Comparison of ENCODE assay signal across 16 cellular contexts in the genomic region with DNA sequence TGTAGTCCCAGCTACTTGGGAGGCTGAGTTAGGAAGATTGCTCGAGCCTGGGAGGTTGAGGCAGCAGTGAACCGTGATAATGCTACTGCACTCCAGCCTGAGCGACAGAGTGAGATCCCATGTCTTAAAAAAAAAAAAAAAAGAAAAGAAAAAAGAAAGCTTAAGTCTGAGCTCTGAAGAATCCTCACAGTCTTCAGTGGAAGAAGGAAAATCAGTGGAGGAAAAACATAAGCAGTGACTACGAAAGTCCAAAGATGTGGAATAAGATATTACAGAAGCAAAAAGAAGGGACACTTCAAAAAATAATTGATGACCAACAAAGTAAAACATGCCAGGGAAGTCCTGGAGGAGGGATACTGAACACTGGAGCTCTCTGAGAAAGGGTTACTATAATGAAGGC. TPM values are rescaled to one million over a fixed set of nuclear protein-coding genes. Genes with fewer than 3 reads are reported as not detected.
DNase-seq lines count a peak whose midpoint lies in the region; ATAC-seq, FAIRE-seq and TF ChIP-seq lines count a peak whose summit lies in the region.
"Had no signal": no experiment of that assay in that cellular context is flagged by ENCODE, and none has a peak within 500 bp of the region (broad histone marks: within the 10 kb centered on the region; RNA-seq: fewer than 3 reads in every experiment).

No MANE protein-coding gene starts in this region.

- in situ Hi-C loops in K562 (cut with MboI), result no loop called here

- H3K36me3 ChIP-seq in Karpas-422 (ENCODE audit: insufficient read depth, low read length) (peaks cover 8% of the 10 kb centered on the region; the same call in 1 of the 2 replicates), K562 (ENCODE audit: control insufficient read depth, insufficient read depth, low read length) (peaks cover 9% of the 10 kb centered on the region; the same call in 2 of the 3 replicates), parathyroid adenoma (ENCODE audit: control insufficient read depth, insufficient read depth, low read length) (no peaks in the 10 kb centered on the region)

- H3K4me3 ChIP-seq in Karpas-422 (ENCODE audit: low read length), result no peak overlapping the region
- no peak overlapping the region for H3K4me3 ChIP-seq in K562
- no peak overlapping the region for H3K4me3 ChIP-seq in parathyroid adenoma (ENCODE audit: low read depth, low read length)
- H3K4me3 ChIP-seq: BLaER1, GM12878, HAP-1 had no signal

- no peak overlapping the region for H3K4me2 ChIP-seq in Karpas-422 (ENCODE audit: low read depth, low read length, poor library complexity, severe bottlenecking)
- no peak overlapping the region; the same call in 1 of the 2 replicates for H3K4me2 ChIP-seq in K562 (ENCODE audit: insufficient read depth, low read length)
- H3K4me2 ChIP-seq in parathyroid adenoma (ENCODE audit: low read length), result no peak overlapping the region
- H3K4me2 ChIP-seq: BLaER1 had no signal

- H3K4me1 Mint-ChIP-seq in CD4-positive, alpha-beta T cell (ENCODE audit: low read depth), result peaks cover 37% of the 10 kb centered on the region

- H4K20me1 ChIP-seq in Karpas-422 (ENCODE audit: insufficient read depth, low read depth, low read length), result no peaks in the 10 kb centered on the region
- H4K20me1 ChIP-seq in K562 (replicated peaks; ENCODE audit: control insufficient read depth, insufficient read depth, low read length), result no peaks in the 10 kb centered on the region

- WGBS in K562 (ENCODE audit: insufficient coverage, low coverage, missing lambda C conversion rate), result 71% methylated on average over 4 of the region's 4 CpGs

- peak overlapping the region; percentile 3 for H3K4me3 Mint-ChIP-seq in CD4-positive, alpha-beta T cell

- peaks cover 29% of the 10 kb centered on the region for H3K4me1 ChIP-seq in Karpas-422 (ENCODE audit: low read length)
- peaks cover 26 to 47% of the 10 kb centered on the region in 2 experiments; a peak in 4 of 5 replicates for H3K4me1 ChIP-seq in K562 (replicated peaks in 1 of 2; ENCODE audit: control insufficient read depth in 2 of 2, insufficient read depth in 2 of 2, low read length in 2 of 2)
- peaks cover 17% of the 10 kb centered on the region for H3K4me1 ChIP-seq in parathyroid adenoma

- no peak overlapping the region for H3K27ac ChIP-seq in CD4-positive, alpha-beta T cell (ENCODE audit: low read depth, low read length)
- H3K27ac ChIP-seq in Karpas-422 (ENCODE audit: low read length) (no peak overlapping the region), K562 (ENCODE audit: extremely low read depth, low read depth, low read length) (no peak overlapping the region), parathyroid adenoma (no peak overlapping the region)
- H3K27ac ChIP-seq: BLaER1 had no signal

- H3K27ac Mint-ChIP-seq in CD4-positive, alpha-beta T cell, result no peak overlapping the region

- TF ChIP-seq RAD21 in K562 (CRISPR knock-in tag; conservative IDR thresholded peaks at IDR 0.05 in 1 of 2, IDR thresholded peaks at IDR 0.05 in 1 of 2), result no peak

- CTCF ChIA-PET in CD4-positive, alpha-beta T cell (lab: Charles Lee), result interaction anchor here (0.8 to 1.6 kb wide), 3 partner anchors 10 to 22 kb away, joined by 3 to 6 read pairs (median 3); no protein-coding TSS in a partner anchor
- CTCF ChIA-PET in K562 (lab: Yijun Ruan, JAX; ENCODE audit: low intra/inter-chr PET ratio), result no interaction called here

- FAIRE-seq in K562 (lab: Jason Lieb, UNC), result no peak
- FAIRE-seq: GM12878 had no signal

- no peaks in the 10 kb centered on the region for H3K9me3 ChIP-seq in CD4-positive, alpha-beta T cell (ENCODE audit: control insufficient read depth, low read length)
- H3K9me3 ChIP-seq in Karpas-422 (ENCODE audit: low read length), result no peaks in the 10 kb centered on the region
- no peaks in the 10 kb centered on the region for H3K9me3 ChIP-seq in K562 (replicated peaks; ENCODE audit: control insufficient read depth, insufficient read depth, low read depth, low read length)
- no peaks in the 10 kb centered on the region for H3K9me3 ChIP-seq in parathyroid adenoma (ENCODE audit: control insufficient read depth, low read length)
- H3K9me3 ChIP-seq: HAP-1 had no signal

- H3K27me3 Mint-ChIP-seq in CD4-positive, alpha-beta T cell, result peaks cover 67% of the 10 kb centered on the region

- DNase-seq in CD4-positive, alpha-beta T cell, result no peak
- no peak for DNase-seq in Karpas-422
- DNase-seq in K562 (ENCODE audit: extremely low read depth in 1 of 4, low spot score in 3 of 4), result no peak
- no peak for DNase-seq in stimulated activated naive CD8-positive, alpha-beta T cell treated with anti-CD3 and anti-CD28 coated beads, Interleukin-15, Interleukin-2, amounts not matched to agents 100 U/mL and 50 U/mL, for 24 hours
- no peak for DNase-seq in NCI-H2029 (lab: John Stamatoyannopoulos, UW)
- DNase-seq in dermis blood vessel endothelial cell, result no peak
- DNase-seq: 8988T, AML-193, DMS79, GOT3 had no signal

- H3K36me3 Mint-ChIP-seq in CD4-positive, alpha-beta T cell (ENCODE audit: low read depth), result peaks cover 25% of the 10 kb centered on the region

- POLR2A ChIA-PET in CD4-positive, alpha-beta T cell (lab: Charles Lee), result interaction anchor here (1.0 to 4.4 kb wide), 6 partner anchors 12 to 52 kb away, joined by 3 to 23 read pairs (median 4); a partner anchor contains a TSS
- POLR2A ChIA-PET in K562 (lab: Yijun Ruan, JAX), result interaction anchor here (0.6 to 3.3 kb wide), 7 partner anchors 9 to 92 kb away, joined by 3 to 17 read pairs (median 5); a partner anchor contains a TSS

- H3K9me1 ChIP-seq in K562 (ENCODE audit: control insufficient read depth, insufficient read depth, low read length), result no peaks in the 10 kb centered on the region

- no peaks in the 10 kb centered on the region for H3K9me2 ChIP-seq in Karpas-422 (replicated peaks; ENCODE audit: insufficient read depth, low read length)

- no peak for TF ChIP-seq POLR2A in K562 (conservative IDR thresholded peaks at IDR 0.05)

- no peak for ATAC-seq in CD4-positive, alpha-beta T cell (ENCODE audit: poor library complexity)
- no peak for ATAC-seq in K562
- ATAC-seq in stimulated activated naive CD8-positive, alpha-beta T cell treated with anti-CD3 and anti-CD28 coated beads, Interleukin-15, Interleukin-2, amounts not matched to agents 100 U/mL and 50 U/mL, for 24 hours, result no peak
- ATAC-seq: GM12878 had no signal

- peaks cover 29% of the 10 kb centered on the region for H3K27me3 ChIP-seq in CD4-positive, alpha-beta T cell (ENCODE audit: control insufficient read depth, insufficient read depth, low read length)
- H3K27me3 ChIP-seq in Karpas-422 (ENCODE audit: low read length) (no peaks in the 10 kb centered on the region), K562 (ENCODE audit: control insufficient read depth in 2 of 2, insufficient read depth in 2 of 2, low read length in 2 of 2) (no peaks in the 10 kb centered on the region), parathyroid adenoma (ENCODE audit: control insufficient read depth, insufficient read depth, low read length) (no peaks in the 10 kb centered on the region)

- H2AFZ ChIP-seq in Karpas-422 (ENCODE audit: low read length), result 0 out of 2 replicates have a peak overlapping the region, but pooled peaks have one; percentile 7
- peak overlapping the region; percentile 88 for H2AFZ ChIP-seq in K562 (ENCODE audit: low read depth, low read length)
- H2AFZ ChIP-seq in parathyroid adenoma, result peak overlapping the region; percentile 8

- no TSS peak for BruUV-seq in K562 (replicated peaks; lab: Mats Ljungman, UMichigan)

- intact Hi-C loops in CD4-positive, alpha-beta T cell (cut with DNase I, micrococcal nuclease), result no loop called here
- intact Hi-C loops in K562 (cut with micrococcal nuclease), result no loop called here

- TF ChIP-seq EP300 in K562 (IDR thresholded peaks at IDR 0.05; ENCODE audit: low read length), result no peak

- H3K9ac ChIP-seq in Karpas-422 (ENCODE audit: low read length) (no peak overlapping the region), K562 (ENCODE audit: insufficient read depth in 1 of 2, low read depth in 2 of 2, low read length in 2 of 2) (peak overlapping the region in 1 of 2 experiments; percentile 1; a peak in 1 of 4 replicates), parathyroid adenoma (no peak overlapping the region)
- H3K9ac ChIP-seq: BLaER1 had no signal

- H3K79me2 ChIP-seq in Karpas-422 (ENCODE audit: low read length) (peaks cover 16% of the 10 kb centered on the region), K562 (ENCODE audit: control insufficient read depth, insufficient read depth, low read length) (peaks cover 18% of the 10 kb centered on the region), parathyroid adenoma (peaks cover 4% of the 10 kb centered on the region)

- TF ChIP-seq CTCF in CD4-positive, alpha-beta T cell (IDR thresholded peaks at IDR 0.05), result no peak
- no peak for TF ChIP-seq CTCF in K562 (IDR thresholded peaks at IDR 0.05 in 2 of 3, conservative IDR thresholded peaks at IDR 0.05 in 1 of 3; ENCODE audit: insufficient read depth in 2 of 3, low read depth in 1 of 3, low read length in 3 of 3)
- TF ChIP-seq CTCF in parathyroid adenoma (IDR thresholded peaks at IDR 0.05), result no peak

- no peaks in the 10 kb centered on the region for H3K9me3 Mint-ChIP-seq in CD4-positive, alpha-beta T cell

RNA-seq across cellular contexts. Expression of a gene that starts 2.8 kb away (rescaled TPM):
- 10 to 100 TPM; 11.6 to 13.8 TPM for total RNA-seq in CD4-positive, alpha-beta T cell
- total RNA-seq in Karpas-422 (2014; rRNA removed; shearing (Covaris generic); ENCODE audit: low replicate concordance), result 44.8 and 58.3 TPM in 2 replicates
- 41.0 and 75.1 TPM in 2 replicates for total RNA-seq in K562 (2011; cell fraction: chromatin; rRNA removed; ENCODE audit: low replicate concordance)
- 49.2 and 62.0 TPM in 2 replicates for total RNA-seq in K562 (2011; cell fraction: nucleolus; rRNA removed)
- 36.9 and 41.4 TPM in 2 replicates for total RNA-seq in K562 (2011; cell fraction: nucleoplasm; rRNA removed)
- total RNA-seq in K562 (2014; rRNA removed) (20.3 and 28.5 TPM in 2 replicates), K562 (2014; rRNA removed; fragmentation: Illumina TruSeq; extraction: Trizol) (22.5 and 25.1 TPM in 2 replicates), K562 (2015; rRNA removed; fragmentation: Illumina TruSeq; extraction: Trizol) (25.9 and 31.2 TPM in 2 replicates), K562 (2021) (27.3 and 33.6 TPM in 2 replicates), dermis blood vessel endothelial cell (9.7 and 11.7 TPM in 2 replicates)
- polyA plus RNA-seq in K562 (2011; rRNA removed) (28.3 and 29.3 TPM in 2 replicates), K562 (2014; fragmentation: Illumina TruSeq; extraction: Trizol) (31.9 and 34.8 TPM in 2 replicates), K562 (2014; fragmentation: Nextera tagmentation; extraction: Ambion mirVana) (10 to 100 TPM; 45.3 to 45.7 TPM), K562 (2014; rRNA removed) (26.1 and 26.3 TPM in 2 replicates)
- 30.4 and 33.2 TPM in 2 replicates for polyA plus RNA-seq in K562 (2011; cell fraction: cytosol; rRNA removed)
- 64.9 and 75.4 TPM in 2 replicates for polyA plus RNA-seq in K562 (2011; cell fraction: nucleus; rRNA removed)
- polyA plus RNA-seq in K562 (2012), result 27.7 and 31.8 TPM in 2 replicates
- 36.6 and 41.3 TPM in 2 replicates for polyA minus RNA-seq in K562 (2011; rRNA and poly(A)+ RNA removed)
- 22.0 and 27.9 TPM in 2 replicates for polyA minus RNA-seq in K562 (2011; cell fraction: cytosol; rRNA and poly(A)+ RNA removed)
- 19.7 and 30.2 TPM in 2 replicates for polyA minus RNA-seq in K562 (2011; cell fraction: nucleus; rRNA and poly(A)+ RNA removed)

RNA-seq across cellular contexts. Expression of a gene that starts 4.0 kb away (rescaled TPM):
- total RNA-seq in CD4-positive, alpha-beta T cell, result under 1 TPM; 0.14 to 0.30 TPM
- 0.25 and 2.5 TPM in 2 replicates for total RNA-seq in Karpas-422 (2014; rRNA removed; shearing (Covaris generic); ENCODE audit: low replicate concordance)
- total RNA-seq in K562 (2011; cell fraction: chromatin; rRNA removed; ENCODE audit: low replicate concordance), result not detected in 2 replicates
- total RNA-seq in K562 (2011; cell fraction: nucleolus; rRNA removed), result not detected in 2 replicates
- not detected in 2 replicates for total RNA-seq in K562 (2011; cell fraction: nucleoplasm; rRNA removed)
- not detected in 2 replicates for total RNA-seq in K562 (2014; rRNA removed)
- total RNA-seq in K562 (2014; rRNA removed; fragmentation: Illumina TruSeq; extraction: Trizol), result not detected in 2 replicates
- not detected in 2 replicates for total RNA-seq in K562 (2015; rRNA removed; fragmentation: Illumina TruSeq; extraction: Trizol)
- total RNA-seq in K562 (2021), result not detected in 2 replicates
- not detected in 2 replicates for polyA plus RNA-seq in K562 (2011; rRNA removed)
- not detected in 2 replicates for polyA plus RNA-seq in K562 (2011; cell fraction: cytosol; rRNA removed)
- polyA plus RNA-seq in K562 (2011; cell fraction: nucleus; rRNA removed), result not detected in 2 replicates
- polyA plus RNA-seq in K562 (2012), result 0.12 TPM in 1 of 2 replicates, not detected in the other
- not detected in 2 replicates for polyA plus RNA-seq in K562 (2014; fragmentation: Illumina TruSeq; extraction: Trizol)
- polyA plus RNA-seq in K562 (2014; fragmentation: Nextera tagmentation; extraction: Ambion mirVana), result not detected
- polyA plus RNA-seq in K562 (2014; rRNA removed), result not detected in 2 replicates
- not detected in 2 replicates for polyA minus RNA-seq in K562 (2011; rRNA and poly(A)+ RNA removed)
- not detected in 2 replicates for polyA minus RNA-seq in K562 (2011; cell fraction: cytosol; rRNA and poly(A)+ RNA removed)
- polyA minus RNA-seq in K562 (2011; cell fraction: nucleus; rRNA and poly(A)+ RNA removed), result not detected in 2 replicates
- total RNA-seq in dermis blood vessel endothelial cell, result 0.17 TPM in 1 of 2 replicates, not detected in the other
- total RNA-seq: G401, HT1080 had no signal

RNA-seq across cellular contexts. Expression of a gene that starts 10.9 kb away (rescaled TPM):
- total RNA-seq in CD4-positive, alpha-beta T cell, result not detected
- total RNA-seq in Karpas-422 (2014; rRNA removed; shearing (Covaris generic); ENCODE audit: low replicate concordance), result 7.2 and 15.8 TPM in 2 replicates
- 3.0 and 5.3 TPM in 2 replicates for total RNA-seq in K562 (2011; cell fraction: chromatin; rRNA removed; ENCODE audit: low replicate concordance)
- total RNA-seq in K562 (2011; cell fraction: nucleolus; rRNA removed), result 7.2 and 8.6 TPM in 2 replicates
- 2.1 and 4.0 TPM in 2 replicates for total RNA-seq in K562 (2011; cell fraction: nucleoplasm; rRNA removed)
- total RNA-seq in K562 (2014; rRNA removed), result 3.1 and 3.7 TPM in 2 replicates
- 0.38 and 0.40 TPM in 2 replicates for total RNA-seq in K562 (2014; rRNA removed; fragmentation: Illumina TruSeq; extraction: Trizol)
- total RNA-seq in K562 (2015; rRNA removed; fragmentation: Illumina TruSeq; extraction: Trizol), result 2.5 and 2.6 TPM in 2 replicates
- 5.5 and 6.2 TPM in 2 replicates for total RNA-seq in K562 (2021)
- polyA plus RNA-seq in K562 (2011; rRNA removed), result 0.93 and 1.1 TPM in 2 replicates
- 1.2 and 4.6 TPM in 2 replicates for polyA plus RNA-seq in K562 (2011; cell fraction: cytosol; rRNA removed)
- 3.0 and 7.5 TPM in 2 replicates for polyA plus RNA-seq in K562 (2011; cell fraction: nucleus; rRNA removed)
- 2.9 and 7.7 TPM in 2 replicates for polyA plus RNA-seq in K562 (2012)
- polyA plus RNA-seq in K562 (2014; fragmentation: Illumina TruSeq; extraction: Trizol), result 1.00 and 1.5 TPM in 2 replicates
- under 1 TPM in 1 of 2 experiments, not detected in 1; 0.39 TPM for polyA plus RNA-seq in K562 (2014; fragmentation: Nextera tagmentation; extraction: Ambion mirVana)
- 3.9 and 4.2 TPM in 2 replicates for polyA plus RNA-seq in K562 (2014; rRNA removed)
- 0.18 and 0.42 TPM in 2 replicates for polyA minus RNA-seq in K562 (2011; rRNA and poly(A)+ RNA removed)
- polyA minus RNA-seq in K562 (2011; cell fraction: cytosol; rRNA and poly(A)+ RNA removed), result 2.0 TPM in 1 of 2 replicates, not detected in the other
- 8.6 and 9.3 TPM in 2 replicates for polyA minus RNA-seq in K562 (2011; cell fraction: nucleus; rRNA and poly(A)+ RNA removed)
- 0.98 and 2.9 TPM in 2 replicates for total RNA-seq in dermis blood vessel endothelial cell
- total RNA-seq: G401 had no signal

RNA-seq across cellular contexts. Expression of a gene that starts 15.8 kb away (rescaled TPM):
- total RNA-seq in CD4-positive, alpha-beta T cell, result under 1 TPM in 1 of 2 experiments, not detected in 1; 0.22 TPM
- 1.4 and 22.6 TPM in 2 replicates for total RNA-seq in Karpas-422 (2014; rRNA removed; shearing (Covaris generic); ENCODE audit: low replicate concordance)
- total RNA-seq in K562 (2011; cell fraction: chromatin; rRNA removed; ENCODE audit: low replicate concordance), result 2.8 and 6.5 TPM in 2 replicates
- total RNA-seq in K562 (2011; cell fraction: nucleolus; rRNA removed), result 1.7 and 2.1 TPM in 2 replicates
- 1.7 and 2.0 TPM in 2 replicates for total RNA-seq in K562 (2011; cell fraction: nucleoplasm; rRNA removed)
- total RNA-seq in K562 (2014; rRNA removed) (0.73 TPM in 1 of 2 replicates, not detected in the other), K562 (2014; rRNA removed; fragmentation: Illumina TruSeq; extraction: Trizol) (0.06 and 0.11 TPM in 2 replicates), K562 (2015; rRNA removed; fragmentation: Illumina TruSeq; extraction: Trizol) (0.30 and 0.33 TPM in 2 replicates), K562 (2021) (0.29 and 0.38 TPM in 2 replicates), dermis blood vessel endothelial cell (not detected in 2 replicates)
- polyA plus RNA-seq in K562 (2011; rRNA removed) (0.18 and 0.46 TPM in 2 replicates), K562 (2014; fragmentation: Illumina TruSeq; extraction: Trizol) (0.18 TPM in 2 replicates), K562 (2014; fragmentation: Nextera tagmentation; extraction: Ambion mirVana) (under 1 TPM; 0.04 to 0.08 TPM), K562 (2014; rRNA removed) (0.05 and 0.21 TPM in 2 replicates)
- polyA plus RNA-seq in K562 (2011; cell fraction: cytosol; rRNA removed), result 0.03 and 0.24 TPM in 2 replicates
- 3.1 and 4.0 TPM in 2 replicates for polyA plus RNA-seq in K562 (2011; cell fraction: nucleus; rRNA removed)
- polyA plus RNA-seq in K562 (2012), result 0.18 and 0.25 TPM in 2 replicates
- polyA minus RNA-seq in K562 (2011; rRNA and poly(A)+ RNA removed), result not detected in 2 replicates
- not detected in 2 replicates for polyA minus RNA-seq in K562 (2011; cell fraction: cytosol; rRNA and poly(A)+ RNA removed)
- polyA minus RNA-seq in K562 (2011; cell fraction: nucleus; rRNA and poly(A)+ RNA removed), result 0.54 and 1.3 TPM in 2 replicates

RNA-seq across cellular contexts. Expression of a gene that starts 19.2 kb away (rescaled TPM):
- 100 to 1,000 TPM; 162 to 170 TPM for total RNA-seq in CD4-positive, alpha-beta T cell
- 216 and 273 TPM in 2 replicates for total RNA-seq in Karpas-422 (2014; rRNA removed; shearing (Covaris generic); ENCODE audit: low replicate concordance)
- 396 and 984 TPM in 2 replicates for total RNA-seq in K562 (2011; cell fraction: chromatin; rRNA removed; ENCODE audit: low replicate concordance)
- 901 and 928 TPM in 2 replicates for total RNA-seq in K562 (2011; cell fraction: nucleolus; rRNA removed)
- total RNA-seq in K562 (2011; cell fraction: nucleoplasm; rRNA removed), result 568 and 636 TPM in 2 replicates
- total RNA-seq in K562 (2014; rRNA removed), result 183 and 192 TPM in 2 replicates
- total RNA-seq in K562 (2014; rRNA removed; fragmentation: Illumina TruSeq; extraction: Trizol), result 105 and 130 TPM in 2 replicates
- 165 and 173 TPM in 2 replicates for total RNA-seq in K562 (2015; rRNA removed; fragmentation: Illumina TruSeq; extraction: Trizol)
- 165 and 166 TPM in 2 replicates for total RNA-seq in K562 (2021)
- 118 and 196 TPM in 2 replicates for polyA plus RNA-seq in K562 (2011; rRNA removed)
- polyA plus RNA-seq in K562 (2011; cell fraction: cytosol; rRNA removed), result 159 and 372 TPM in 2 replicates
- polyA plus RNA-seq in K562 (2011; cell fraction: nucleus; rRNA removed), result 1,037 and 1,663 TPM in 2 replicates
- polyA plus RNA-seq in K562 (2012), result 131 and 205 TPM in 2 replicates
- 217 and 245 TPM in 2 replicates for polyA plus RNA-seq in K562 (2014; fragmentation: Illumina TruSeq; extraction: Trizol)
- polyA plus RNA-seq in K562 (2014; fragmentation: Nextera tagmentation; extraction: Ambion mirVana), result 100 to 1,000 TPM in 1 of 2 experiments, 10 to 100 TPM in 1; 70.7 to 113 TPM
- polyA plus RNA-seq in K562 (2014; rRNA removed), result 245 and 268 TPM in 2 replicates
- 48.7 and 121 TPM in 2 replicates for polyA minus RNA-seq in K562 (2011; rRNA and poly(A)+ RNA removed)
- polyA minus RNA-seq in K562 (2011; cell fraction: cytosol; rRNA and poly(A)+ RNA removed), result 56.7 and 112 TPM in 2 replicates
- 209 and 232 TPM in 2 replicates for polyA minus RNA-seq in K562 (2011; cell fraction: nucleus; rRNA and poly(A)+ RNA removed)
- total RNA-seq in dermis blood vessel endothelial cell, result 87.2 and 127 TPM in 2 replicates

Comparison
In these comparisons a context has a peak if more than half of its experiments do, and no peak if none do; other contexts are left out.
1. H2AFZ ChIP-seq: peak in every context shown above with its lines; median percentile 88 in K562; 8 in parathyroid adenoma; 7 in Karpas-422.